8 cellular contexts compared by ENCODE assay signal in genomic region chr4:145481942-145482208, GRCh38. TPM values are rescaled to one million over a fixed set of nuclear protein-coding genes. Genes with fewer than 3 reads are reported as not detected.
DNase-seq lines count a peak whose midpoint lies in the region; ATAC-seq, FAIRE-seq and TF ChIP-seq lines count a peak whose summit lies in the region.

No MANE protein-coding gene starts in this region.

- peaks cover 5% of the 10 kb centered on the region for H3K36me3 Mint-ChIP-seq in CD4-positive, alpha-beta T cell (ENCODE audit: low read depth)
- peaks cover 24% of the 10 kb centered on the region for H3K36me3 Mint-ChIP-seq in nephron progenitor cell (ENCODE audit: low read depth)

- H3K27me3 ChIP-seq in CD4-positive, alpha-beta T cell (ENCODE audit: control insufficient read depth, insufficient read depth, low read length): peaks cover 16% of the 10 kb centered on the region
- H3K27me3 ChIP-seq in effector memory CD4-positive, alpha-beta T cell (replicated peaks; ENCODE audit: control insufficient read depth, insufficient read depth, low read length, poor library complexity, severe bottlenecking): peaks cover 11% of the 10 kb centered on the region

- no peak for DNase-seq in CD4-positive, alpha-beta T cell
- DNase-seq in effector memory CD4-positive, alpha-beta T cell: no peak
- DNase-seq in nephron progenitor cell: no peak
- DNase-seq in GDM1 (lab: John Stamatoyannopoulos, UW): no peak
- no peak for DNase-seq in GM19239 (ENCODE audit: insufficient read length, low spot score)
- DNase-seq in RKO (ENCODE audit: low spot score): no peak

- H3K9me3 Mint-ChIP-seq in CD4-positive, alpha-beta T cell: no peaks in the 10 kb centered on the region
- peaks cover 16% of the 10 kb centered on the region for H3K9me3 Mint-ChIP-seq in nephron progenitor cell

- H3K4me1 ChIP-seq in effector memory CD4-positive, alpha-beta T cell (ENCODE audit: control insufficient read depth, insufficient read depth, low read length, poor library complexity, severe bottlenecking): peaks cover 11% of the 10 kb centered on the region

- no peak overlapping the region for H3K4me3 Mint-ChIP-seq in CD4-positive, alpha-beta T cell
- peak overlapping the region; percentile 90 for H3K4me3 Mint-ChIP-seq in nephron progenitor cell

- POLR2A ChIA-PET in CD4-positive, alpha-beta T cell (lab: Charles Lee): interaction anchor here (1.5 kb wide), 2 partner anchors 137 to 301 kb away, joined by 4 to 6 read pairs; partner anchors contain the start of gene MMAA

- ATAC-seq in CD4-positive, alpha-beta T cell (ENCODE audit: poor library complexity): peak; percentile 33
- peak; percentile 30 for ATAC-seq in HG03520 (IDR thresholded peaks at IDR 0.05; ENCODE audit: unreplicated experiment)
- ATAC-seq in GM21390 (IDR thresholded peaks at IDR 0.05; ENCODE audit: unreplicated experiment): no peak

- CTCF ChIA-PET in CD4-positive, alpha-beta T cell (lab: Charles Lee): no interaction called here

- TF ChIP-seq CTCF in CD4-positive, alpha-beta T cell (IDR thresholded peaks at IDR 0.05): no peak
- TF ChIP-seq CTCF in nephron progenitor cell (IDR thresholded peaks at IDR 0.05): no peak

- H3K9me3 ChIP-seq in CD4-positive, alpha-beta T cell (ENCODE audit: control insufficient read depth, low read length): no peaks in the 10 kb centered on the region
- no peaks in the 10 kb centered on the region for H3K9me3 ChIP-seq in effector memory CD4-positive, alpha-beta T cell (ENCODE audit: control insufficient read depth, low read length)

- no peak overlapping the region for H3K27ac ChIP-seq in CD4-positive, alpha-beta T cell (ENCODE audit: low read depth, low read length)
- H3K27ac ChIP-seq in effector memory CD4-positive, alpha-beta T cell (ENCODE audit: insufficient read depth, low read length, poor library complexity, severe bottlenecking): no peak overlapping the region

- peak overlapping the region; percentile 88 for H3K27ac Mint-ChIP-seq in CD4-positive, alpha-beta T cell
- no peak overlapping the region for H3K27ac Mint-ChIP-seq in nephron progenitor cell

- H3K4me1 Mint-ChIP-seq in CD4-positive, alpha-beta T cell (ENCODE audit: low read depth): peaks cover 8% of the 10 kb centered on the region
- peaks cover 28% of the 10 kb centered on the region for H3K4me1 Mint-ChIP-seq in nephron progenitor cell

- no peaks in the 10 kb centered on the region for H3K27me3 Mint-ChIP-seq in CD4-positive, alpha-beta T cell
- no peaks in the 10 kb centered on the region for H3K27me3 Mint-ChIP-seq in nephron progenitor cell (ENCODE audit: low read depth, poor library complexity)

- no peaks in the 10 kb centered on the region for H3K36me3 ChIP-seq in effector memory CD4-positive, alpha-beta T cell (ENCODE audit: control insufficient read depth, insufficient read depth, low read length)

- peak overlapping the region; percentile 53 for H3K4me3 ChIP-seq in effector memory CD4-positive, alpha-beta T cell (ENCODE audit: insufficient read depth, low read depth, low read length, poor library complexity, severe bottlenecking)

- FAIRE-seq in GM19239 (lab: Jason Lieb, UNC): no peak

- intact Hi-C loops in CD4-positive, alpha-beta T cell (cut with DNase I, micrococcal nuclease): loop anchor here (2.0 to 10.0 kb wide), 7 partner anchors 53 to 693 kb away; partner anchors contain the start of genes ABCE1 (in 1 of the 2), ANAPC10 (in 1 of the 2), LSM6 (in 1 of the 2) and OTUD4 (in 1 of the 2)

RNA-seq across cellular contexts. Expression of gene SMAD1, which starts 0.2 kb away (rescaled TPM):
- total RNA-seq in CD4-positive, alpha-beta T cell: 10 to 100 TPM in 1 of 2 experiments, 1 to 10 TPM in 1; 9.7 to 11.5 TPM
